In genomic region chr11:2812371-2812991, GRCh38 we compare ENCODE assay signal across 13 cellular contexts.
A peak's percentile ranks its signal among the peaks of the same experiment; 100 is the strongest.
DNase-seq lines count a peak whose midpoint lies in the region; TF ChIP-seq lines count a peak whose summit lies in the region.
"Had no signal": no experiment of that assay in that cellular context is flagged by ENCODE, and none has a peak within 500 bp of the region (broad histone marks: within the 10 kb centered on the region; RNA-seq: fewer than 3 reads in every experiment).

No MANE protein-coding gene starts in this region.

- H3K9me3 ChIP-seq in transverse colon: no peaks in the 10 kb centered on the region

- H3K36me3 ChIP-seq in mesendoderm (ENCODE audit: control insufficient read depth, insufficient read depth, low read length): no peaks in the 10 kb centered on the region
- H3K36me3 ChIP-seq in transverse colon: no peaks in the 10 kb centered on the region

- H3K27me3 ChIP-seq in mesendoderm (ENCODE audit: insufficient read depth, low read length, poor library complexity) (no peaks in the 10 kb centered on the region), transverse colon (no peaks in the 10 kb centered on the region)

- H3K79me1 ChIP-seq in mesendoderm (ENCODE audit: low read length): no peaks in the 10 kb centered on the region

- peak overlapping the region; percentile 49 for H3K4me3 ChIP-seq in coronary artery
- H3K4me3 ChIP-seq in mesendoderm (ENCODE audit: low read length): no peak overlapping the region
- H3K4me3 ChIP-seq in transverse colon: peak overlapping the region in 1 of 4 donors; percentile 15
- H3K4me3 ChIP-seq in foreskin fibroblast (ENCODE audit: low read depth in 1 of 2, low read length in 2 of 2): no peak overlapping the region

- no peak overlapping the region for H2BK5ac ChIP-seq in mesendoderm (ENCODE audit: low read length)

- peaks cover 3% of the 10 kb centered on the region for H3K27me3 Mint-ChIP-seq in T-helper 2 cell treated with Interferon-gamma antibody and Interleukin-4, amounts not matched to agents 5 μg/mL and 100 μg/mL, for 36 hours (ENCODE audit: low read depth)

- no peak overlapping the region for H3K4me3 Mint-ChIP-seq in T-helper 2 cell treated with Interferon-gamma antibody and Interleukin-4, amounts not matched to agents 5 μg/mL and 100 μg/mL, for 36 hours

- peak overlapping the region; percentile 65 for H3K56ac ChIP-seq in mesendoderm (ENCODE audit: low read length)

- no peak overlapping the region for H2AK5ac ChIP-seq in mesendoderm (ENCODE audit: low read length)

- H3K4me2 ChIP-seq in mesendoderm (ENCODE audit: low read length): no peak overlapping the region

- intact Hi-C loops in transverse colon (cut with DNase I; ENCODE audit: low total_unique reads): no loop called here

- H3K9me3 Mint-ChIP-seq in T-helper 2 cell treated with Interferon-gamma antibody and Interleukin-4, amounts not matched to agents 5 μg/mL and 100 μg/mL, for 36 hours: peaks cover 7% of the 10 kb centered on the region

- H4K8ac ChIP-seq in mesendoderm (ENCODE audit: low read depth, low read length): no peak overlapping the region

- DNase-seq in T-helper 2 cell treated with Interferon-gamma antibody and Interleukin-4, amounts not matched to agents 5 μg/mL and 100 μg/mL, for 36 hours (ENCODE audit: low spot score): no peak
- DNase-seq in T-helper 2 cell (no peak), coronary artery (ENCODE audit: low spot score) (no peak), mesendoderm (peak; percentile 20), transverse colon (no peak), foreskin fibroblast (no peak), NCI-H1092 treated with DMSO at 0.1 percent for 48 hours (lab: John Stamatoyannopoulos, UW) (no peak), MV-4-11 (lab: John Stamatoyannopoulos, UW) (no peak)
- DNase-seq: 8988T; activated CD8-positive, alpha-beta memory T cell treated with anti-CD3 and anti-CD28 coated beads for 24 hours; cortex of kidney; RPMI8226; stimulated activated naive CD4-positive, alpha-beta T cell had no signal

- in situ Hi-C loops in transverse colon (cut with MboI; ENCODE audit: low pct_ligation_motif_present in 1 of 4, low pct_unique_long_range_greater_than_20kb in 1 of 4, low sequenced_read_pairs in 3 of 4): no loop called here

- H3K9ac ChIP-seq in mesendoderm (ENCODE audit: low read length): no peak overlapping the region

- no peak overlapping the region for H4K5ac ChIP-seq in mesendoderm (ENCODE audit: low read length)

- H3K79me2 ChIP-seq in mesendoderm (ENCODE audit: control insufficient read depth, insufficient read depth, low read length): no peaks in the 10 kb centered on the region

- no peak overlapping the region for H3K18ac ChIP-seq in mesendoderm (ENCODE audit: low read length)

- H2BK120ac ChIP-seq in mesendoderm (ENCODE audit: low read depth, low read length): no peak overlapping the region

- WGBS in mesendoderm (ENCODE audit: extremely low coverage, insufficient coverage, low lambda C conversion rate): no CpG with 5 or more reads among the region's 17 CpGs
- 38% methylated on average over 13 of the region's 17 CpGs; no CpG with 5 or more reads in 1 of the 2 donors for WGBS in transverse colon (ENCODE audit: low coverage in 1 of 2), 2 donors

- H3K4me1 ChIP-seq in mesendoderm (ENCODE audit: control insufficient read depth, low read depth, low read length): no peaks in the 10 kb centered on the region
- H3K4me1 ChIP-seq in transverse colon: peaks cover 8 to 32% (median 17%) of the 10 kb centered on the region in 4 donors

- TF ChIP-seq POLR2A in transverse colon (IDR thresholded peaks at IDR 0.05): no peak

- H3K36me3 Mint-ChIP-seq in T-helper 2 cell treated with Interferon-gamma antibody and Interleukin-4, amounts not matched to agents 5 μg/mL and 100 μg/mL, for 36 hours (ENCODE audit: low read depth): no peaks in the 10 kb centered on the region

- no peak overlapping the region for H3K4ac ChIP-seq in mesendoderm (ENCODE audit: low read depth, low read length)

- H3K27ac Mint-ChIP-seq in T-helper 2 cell treated with Interferon-gamma antibody and Interleukin-4, amounts not matched to agents 5 μg/mL and 100 μg/mL, for 36 hours: peak overlapping the region; percentile 49

- peak overlapping the region in 1 of 2 donors; percentile 65 for H3K27ac ChIP-seq in coronary artery
- H3K27ac ChIP-seq in mesendoderm (ENCODE audit: low read depth, low read length): no peak overlapping the region
- H3K27ac ChIP-seq in transverse colon: peak overlapping the region in 3 of 4 donors; percentile 28 to 57 (median 34)

- H3K23ac ChIP-seq in mesendoderm (ENCODE audit: low read length): no peak overlapping the region

- TF ChIP-seq EP300 in transverse colon (IDR thresholded peaks at IDR 0.05; ENCODE audit: low read depth): no peak

- no peak for TF ChIP-seq CTCF in coronary artery (IDR thresholded peaks at IDR 0.05)
- no peak for TF ChIP-seq CTCF in transverse colon (IDR thresholded peaks at IDR 0.05)
- TF ChIP-seq CTCF in foreskin fibroblast (IDR thresholded peaks at IDR 0.05; ENCODE audit: low read depth, low read length): no peak

- no peak overlapping the region for H2BK15ac ChIP-seq in mesendoderm (replicated peaks; ENCODE audit: low read depth)

- H3K4me1 Mint-ChIP-seq in T-helper 2 cell treated with Interferon-gamma antibody and Interleukin-4, amounts not matched to agents 5 μg/mL and 100 μg/mL, for 36 hours (ENCODE audit: low read depth): peaks cover 9% of the 10 kb centered on the region
